Comparison of ENCODE assay signal across 11 cellular contexts in the genomic region with DNA sequence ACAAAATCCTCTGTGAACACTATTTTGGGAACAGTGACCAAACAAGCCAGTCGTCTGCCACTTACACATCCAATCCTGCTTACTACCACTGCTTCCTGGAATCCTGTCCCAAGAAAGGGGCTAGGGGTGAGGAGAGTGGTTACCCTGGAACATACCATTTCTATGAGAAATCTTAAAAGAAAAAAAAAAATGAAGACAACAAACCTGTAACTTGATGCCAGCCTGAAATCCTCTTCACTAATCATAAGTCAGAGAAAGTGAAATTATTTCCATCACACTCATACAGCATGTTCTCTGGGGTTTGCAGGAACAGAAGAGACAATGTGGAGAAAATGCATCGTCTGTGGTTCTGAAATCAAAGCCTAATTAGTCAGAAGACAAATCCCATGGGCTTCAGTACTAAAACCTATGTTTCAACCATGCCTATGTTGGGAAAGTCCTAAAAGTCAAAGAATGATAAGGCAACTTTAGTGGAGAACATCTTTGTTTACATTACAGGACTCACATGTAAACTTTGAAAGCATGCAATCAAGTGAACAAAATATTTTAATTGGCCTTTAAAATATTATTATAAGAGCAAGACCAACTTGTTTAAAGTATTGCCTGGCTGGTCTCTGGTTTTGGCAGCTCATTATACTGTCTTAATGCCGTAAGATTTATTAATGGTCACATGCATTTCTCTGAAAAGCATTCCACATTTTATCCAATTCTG.
A peak's percentile ranks its signal among the peaks of the same experiment; 100 is the strongest.
DNase-seq lines count a peak whose midpoint lies in the region; ATAC-seq, FAIRE-seq and TF ChIP-seq lines count a peak whose summit lies in the region.
"Had no signal": no experiment of that assay in that cellular context is flagged by ENCODE, and none has a peak within 500 bp of the region (broad histone marks: within the 10 kb centered on the region; RNA-seq: fewer than 3 reads in every experiment).

No MANE protein-coding gene starts in this region.

- no peak overlapping the region for H3K4ac ChIP-seq in trophoblast cell (ENCODE audit: low read depth, low read length)

- H2BK12ac ChIP-seq in trophoblast cell (ENCODE audit: low read length) = no peak overlapping the region

- H4K20me1 ChIP-seq in HepG2 (ENCODE audit: insufficient read depth, low read length) (no peaks in the 10 kb centered on the region), neural progenitor cell (ENCODE audit: low read depth) (no peaks in the 10 kb centered on the region)

- FAIRE-seq in HepG2 (lab: Jason Lieb, UNC) = no peak
- FAIRE-seq: GM18507 had no signal

- no TSS peak for BruUV-seq in HepG2 (replicated peaks; lab: Mats Ljungman, UMichigan)

- no peak overlapping the region for H2AFZ ChIP-seq in HepG2 (ENCODE audit: low read length)
- H2AFZ ChIP-seq in trophoblast cell (ENCODE audit: insufficient read depth, low read length, poor library complexity) = no peak overlapping the region
- no peak overlapping the region for H2AFZ ChIP-seq in neural progenitor cell (replicated peaks)

- no peaks in the 10 kb centered on the region for H3K4me1 Mint-ChIP-seq in neural progenitor cell

- H3K27ac Mint-ChIP-seq in neural progenitor cell = no peak overlapping the region
- H3K27ac Mint-ChIP-seq: CD4-positive, alpha-beta T cell had no signal

- H3K79me2 ChIP-seq in HepG2 (ENCODE audit: insufficient read depth, low read length) (no peaks in the 10 kb centered on the region), trophoblast cell (ENCODE audit: control insufficient read depth, insufficient read depth, low read length, poor library complexity) (no peaks in the 10 kb centered on the region), neural progenitor cell (ENCODE audit: low read depth) (no peaks in the 10 kb centered on the region)

- H4K8ac ChIP-seq in trophoblast cell (ENCODE audit: low read depth, low read length) = no peak overlapping the region

- no peaks in the 10 kb centered on the region for H3F3A ChIP-seq in neural progenitor cell (ENCODE audit: low read depth)

- no peak overlapping the region for H3K4me3 ChIP-seq in liver (ENCODE audit: low read depth in 1 of 3, low read length in 3 of 3)
- no peak overlapping the region for H3K4me3 ChIP-seq in HepG2 (replicated peaks in 1 of 3; ENCODE audit: insufficient read depth in 1 of 3, low read depth in 2 of 3, low read length in 3 of 3)
- no peak overlapping the region for H3K4me3 ChIP-seq in cardiac fibroblast (replicated peaks in 1 of 2; ENCODE audit: low read depth in 2 of 2, low read length in 2 of 2)
- no peak overlapping the region for H3K4me3 ChIP-seq in mesodermal cell (ENCODE audit: extremely low read depth, insufficient read depth, low read length, poor library complexity, severe bottlenecking)
- no peak overlapping the region for H3K4me3 ChIP-seq in aorta (ENCODE audit: low read length in 2 of 2)
- no peak overlapping the region for H3K4me3 ChIP-seq in trophoblast cell (ENCODE audit: low read depth, low read length)
- no peak overlapping the region for H3K4me3 ChIP-seq in neural progenitor cell

- intact Hi-C loops in HepG2 (cut with micrococcal nuclease; ENCODE audit: unreplicated experiment) = no loop called here
- intact Hi-C loops in aorta (cut with DNase I) = loop anchor here (2.0 to 10.0 kb wide), 5 partner anchors 35 to 1987 kb away; no protein-coding TSS in a partner anchor

- CTCF ChIA-PET in HepG2 (lab: Yijun Ruan, JAX; ENCODE audit: low intra/inter-chr PET ratio, low total read pairs) = no interaction called here

- H3K36me3 ChIP-seq in liver (ENCODE audit: control insufficient read depth in 4 of 4, insufficient read depth in 3 of 4, low read depth in 1 of 4, low read length in 3 of 4) (no peaks in the 10 kb centered on the region), HepG2 (replicated peaks in 1 of 2; ENCODE audit: control insufficient read depth in 1 of 2, insufficient read depth in 2 of 2, low read length in 2 of 2) (no peaks in the 10 kb centered on the region), mesodermal cell (ENCODE audit: control insufficient read depth, insufficient read depth, low read length) (no peaks in the 10 kb centered on the region), aorta (ENCODE audit: control insufficient read depth in 1 of 2, insufficient read depth in 2 of 2, low read length in 1 of 2) (no peaks in the 10 kb centered on the region), trophoblast cell (ENCODE audit: control insufficient read depth in 1 of 2, insufficient read depth in 2 of 2, low read length in 2 of 2) (no peaks in the 10 kb centered on the region), neural progenitor cell (no peaks in the 10 kb centered on the region)

- no peak overlapping the region for H3K4me2 ChIP-seq in HepG2 (ENCODE audit: low read depth, low read length)
- H3K4me2 ChIP-seq in trophoblast cell (ENCODE audit: low read length) = no peak overlapping the region
- no peak overlapping the region for H3K4me2 ChIP-seq in neural progenitor cell

- H2AK5ac ChIP-seq in trophoblast cell (ENCODE audit: low read length) = no peak overlapping the region

- H3K36me3 Mint-ChIP-seq in neural progenitor cell = no peaks in the 10 kb centered on the region

- TF ChIP-seq POLR2A in HepG2 (IDR thresholded peaks at IDR 0.05; ENCODE audit: insufficient read depth in 1 of 2, low read depth in 2 of 2, low read length in 2 of 2) = no peak

- 72% methylated on average over 3 of the region's 3 CpGs for whole genome bisulfite sequencing in liver
- WGBS in HepG2 (ENCODE audit: low lambda C conversion rate) = 52% methylated on average over 3 of the region's 3 CpGs
- 100% methylated on average over 1 of the region's 3 CpGs; no CpG with 5 or more reads in 1 of the 2 experiments for WGBS in mesodermal cell (ENCODE audit: insufficient coverage in 2 of 2), 2 experiments
- 1 to 3% methylated on average over 3 of the region's 3 CpGs for WGBS in aorta, 2 donors
- whole genome bisulfite sequencing in trophoblast cell (ENCODE audit: extremely low coverage, insufficient coverage, insufficient read length) = no CpG with 5 or more reads among the region's 3 CpGs

- no peak overlapping the region for H4K91ac ChIP-seq in trophoblast cell (ENCODE audit: low read depth, low read length)

- no peak for TF ChIP-seq EP300 in HepG2 (IDR thresholded peaks at IDR 0.05; ENCODE audit: low read depth in 2 of 2, low read length in 2 of 2)
- no peak for TF ChIP-seq EP300 in HepG2 (CRISPR knock-in tag; IDR thresholded peaks at IDR 0.05; ENCODE audit: borderline replicate concordance)

- H3K4me1 ChIP-seq in liver (ENCODE audit: control insufficient read depth in 4 of 4, insufficient read depth in 4 of 4, low read length in 3 of 4) (peaks cover 6 to 22% (median 22%) of the 10 kb centered on the region in 4 donors), HepG2 (ENCODE audit: insufficient read depth, low read length) (no peaks in the 10 kb centered on the region), mesodermal cell (ENCODE audit: control insufficient read depth, insufficient read depth, low read length, poor library complexity, severe bottlenecking) (peaks cover 3% of the 10 kb centered on the region), aorta (ENCODE audit: control insufficient read depth in 1 of 2, insufficient read depth in 2 of 2, low read length in 2 of 2) (peaks cover 2 to 10% of the 10 kb centered on the region in 2 donors), trophoblast cell (ENCODE audit: control insufficient read depth in 1 of 2, insufficient read depth in 2 of 2, low read length in 2 of 2) (no peaks in the 10 kb centered on the region), neural progenitor cell (no peaks in the 10 kb centered on the region)

- ATAC-seq in HepG2 (no peak), aorta (ENCODE audit: low FRiP score) (peak; percentile 81), GM21723 (IDR thresholded peaks at IDR 0.05; ENCODE audit: unreplicated experiment) (no peak)

- H3K9me3 Mint-ChIP-seq in neural progenitor cell = no peaks in the 10 kb centered on the region
- H3K9me3 Mint-ChIP-seq: CD4-positive, alpha-beta T cell had no signal

- no peak overlapping the region for H3K9ac ChIP-seq in liver (ENCODE audit: low read depth in 1 of 2, low read length in 2 of 2)
- H3K9ac ChIP-seq in HepG2 (ENCODE audit: insufficient read depth, low read depth, low read length) = no peak overlapping the region
- H3K9ac ChIP-seq in trophoblast cell (ENCODE audit: low read length) = no peak overlapping the region
- no peak overlapping the region for H3K9ac ChIP-seq in neural progenitor cell

- no peak overlapping the region for H2BK120ac ChIP-seq in trophoblast cell (ENCODE audit: insufficient read depth, low read length, poor library complexity)

- H3K9me3 ChIP-seq in liver (ENCODE audit: control insufficient read depth in 4 of 4, low read length in 3 of 4) = no peaks in the 10 kb centered on the region
- no peaks in the 10 kb centered on the region for H3K9me3 ChIP-seq in HepG2 (ENCODE audit: low read length)
- no peaks in the 10 kb centered on the region for H3K9me3 ChIP-seq in mesodermal cell (ENCODE audit: control insufficient read depth, low read length)
- H3K9me3 ChIP-seq in aorta (ENCODE audit: control insufficient read depth, low read length) = no peaks in the 10 kb centered on the region
- H3K9me3 ChIP-seq in trophoblast cell (ENCODE audit: insufficient read depth, low read depth, low read length) = peaks cover 2% of the 10 kb centered on the region
- H3K9me3 ChIP-seq in neural progenitor cell (ENCODE audit: low read depth) = no peaks in the 10 kb centered on the region

- H3K27me3 ChIP-seq in liver (ENCODE audit: control insufficient read depth in 4 of 4, insufficient read depth in 4 of 4, low read length in 3 of 4) (no peaks in the 10 kb centered on the region), HepG2 (ENCODE audit: control insufficient read depth in 1 of 2, insufficient read depth in 2 of 2, low read length in 2 of 2) (no peaks in the 10 kb centered on the region), aorta (ENCODE audit: control insufficient read depth in 1 of 2, insufficient read depth in 2 of 2, low read length in 1 of 2) (no peaks in the 10 kb centered on the region), trophoblast cell (ENCODE audit: insufficient read depth, low read length) (no peaks in the 10 kb centered on the region), neural progenitor cell (no peaks in the 10 kb centered on the region)

- in situ Hi-C loops in HepG2 (cut with HindIII; ENCODE audit: extremely low pct_ligation_motif_present, low pct_unique_long_range_greater_than_20kb) = no loop called here

- H3K4me3 Mint-ChIP-seq in neural progenitor cell = no peak overlapping the region
- H3K4me3 Mint-ChIP-seq: CD4-positive, alpha-beta T cell had no signal

- H3K18ac ChIP-seq in trophoblast cell (ENCODE audit: low read length) = no peak overlapping the region

- no peaks in the 10 kb centered on the region for H3K79me1 ChIP-seq in trophoblast cell (ENCODE audit: low read length)

- no peak overlapping the region for H4K12ac ChIP-seq in trophoblast cell (ENCODE audit: low read depth, low read length)

- H2BK5ac ChIP-seq in trophoblast cell (ENCODE audit: low read depth, low read length, poor library complexity) = no peak overlapping the region

- H3K27ac ChIP-seq in liver (ENCODE audit: low read depth in 1 of 2, low read length in 2 of 2) (peak overlapping the region in 1 of 2 donors; percentile 52), HepG2 (ENCODE audit: extremely low read length, insufficient read depth, low read length) (no peak overlapping the region), mesodermal cell (ENCODE audit: low read depth, low read length, severe bottlenecking) (peak overlapping the region; percentile 19), aorta (ENCODE audit: low read depth in 1 of 2, low read length in 2 of 2) (peak overlapping the region; percentile 64 to 99), trophoblast cell (ENCODE audit: low read depth, low read length) (no peak overlapping the region), neural progenitor cell (no peak overlapping the region)

- no peak for TF ChIP-seq CTCF in liver (IDR thresholded peaks at IDR 0.05; ENCODE audit: low read depth, low read length, missing input control)
- no peak for TF ChIP-seq CTCF in HepG2 (CRISPR knock-in tag; IDR thresholded peaks at IDR 0.05)
- no peak for TF ChIP-seq CTCF in cardiac fibroblast (IDR thresholded peaks at IDR 0.05; ENCODE audit: low read depth, low read length)
- no peak for TF ChIP-seq CTCF in neural progenitor cell (IDR thresholded peaks at IDR 0.05)

- no peak overlapping the region for H3K14ac ChIP-seq in trophoblast cell (ENCODE audit: low read length)

- DNase-seq in HepG2 (ENCODE audit: low spot score) (no peak), cardiac fibroblast (ENCODE audit: low read depth in 2 of 2) (peak; percentile 87), aorta (no peak), trophoblast cell (no peak), neural progenitor cell (ENCODE audit: low spot score) (no peak)
- DNase-seq: activated CD4-positive, CD25-positive, alpha-beta regulatory T cell treated with anti-CD3 and anti-CD28 coated beads, Interleukin-2, amount 50 U/mL, for 72 hours; CD4-positive, alpha-beta T cell had no signal

- POLR2A ChIA-PET in HepG2 (lab: Yijun Ruan, JAX) = no interaction called here

- TF ChIP-seq RAD21 in liver (IDR thresholded peaks at IDR 0.05) = no peak
- TF ChIP-seq RAD21 in HepG2 (CRISPR knock-in tag; IDR thresholded peaks at IDR 0.05) = no peak

- H3K27me3 Mint-ChIP-seq in neural progenitor cell (ENCODE audit: insufficient read depth, low read depth) = no peaks in the 10 kb centered on the region
- H3K27me3 Mint-ChIP-seq: CD4-positive, alpha-beta T cell had no signal

- H3K23ac ChIP-seq in trophoblast cell (ENCODE audit: low read length) = no peak overlapping the region

Comparison
In these comparisons a context has a peak if more than half of its experiments do, and no peak if none do; other contexts are left out.
1. H3K27ac ChIP-seq: peak in mesodermal cell (single experiment) and aorta (2 of 2); none in HepG2 (single experiment), trophoblast cell (single experiment) and neural progenitor cell (single experiment).
2. DNase-seq: peak in cardiac fibroblast (2 of 2); none in HepG2 (single experiment), aorta (0 of 2), trophoblast cell (0 of 2) and neural progenitor cell (single experiment).